ENCODE assay signal across 26 cellular contexts in genomic region chr21:45011426-45011825, GRCh38.
DNase-seq lines count a peak whose midpoint lies in the region; ATAC-seq, FAIRE-seq and TF ChIP-seq lines count a peak whose summit lies in the region.
"Had no signal": no experiment of that assay in that cellular context is flagged by ENCODE, and none has a peak within 500 bp of the region (broad histone marks: within the 10 kb centered on the region; RNA-seq: fewer than 3 reads in every experiment).

No MANE protein-coding gene starts in this region.

- no peaks in the 10 kb centered on the region for H3K9me2 ChIP-seq in SK-N-SH

- no peak for FAIRE-seq in kidney (lab: Jason Lieb, UNC)
- FAIRE-seq: GM19239, K562, pancreas had no signal

- H3K4me3 ChIP-seq in SK-N-SH (ENCODE audit: low read depth in 2 of 2, low read length in 1 of 2) = no peak overlapping the region
- H3K4me3 ChIP-seq in WERI-Rb-1 (ENCODE audit: low read depth, low read length) = no peak overlapping the region
- H3K4me3 ChIP-seq in kidney (ENCODE audit: low read length in 2 of 2) = no peak overlapping the region
- H3K4me3 ChIP-seq: gastrocnemius medialis, K562, MG63, pancreas had no signal

- no peak overlapping the region for H3K27ac Mint-ChIP-seq in activated naive CD4-positive, alpha-beta T cell treated with anti-CD3 and anti-CD28 coated beads, Interleukin-2, amount 10 ng/mL, durations not matched to agents 7 days and 5 days
- H3K27ac Mint-ChIP-seq: activated CD4-positive, alpha-beta T cell treated with anti-CD3 and anti-CD28 coated beads, Interleukin-2, amount 10 ng/mL, durations not matched to agents 7 days and 5 days; activated CD8-positive, alpha-beta memory T cell treated with anti-CD3 and anti-CD28 coated beads, Interleukin-2, amount 10 ng/mL, durations not matched to agents 7 days and 5 days; activated T-cell treated with anti-CD3 and anti-CD28 coated beads, Interleukin-2, amount 50 U/mL, for 72 hours; CD4-positive, alpha-beta memory T cell; dendritic cell treated with granulocyte-macrophage colony-stimulating factor and Interleukin-4, amounts not matched to agents 40 ng/mL and 50 ng/mL, for 4 days; naive thymus-derived CD8-positive, alpha-beta T cell had no signal

- TF ChIP-seq EP300 in SK-N-SH (IDR thresholded peaks at IDR 0.05; ENCODE audit: borderline replicate concordance in 1 of 2, low read depth in 1 of 2, low read length in 1 of 2) = no peak

- no peak for TF ChIP-seq RAD21 in SK-N-SH (IDR thresholded peaks at IDR 0.05; ENCODE audit: low read length)

- no peaks in the 10 kb centered on the region for H3K9me3 Mint-ChIP-seq in activated naive CD4-positive, alpha-beta T cell treated with anti-CD3 and anti-CD28 coated beads, Interleukin-2, amount 10 ng/mL, durations not matched to agents 7 days and 5 days
- H3K9me3 Mint-ChIP-seq: activated CD4-positive, alpha-beta T cell treated with anti-CD3 and anti-CD28 coated beads, Interleukin-2, amount 10 ng/mL, durations not matched to agents 7 days and 5 days; activated T-cell treated with anti-CD3 and anti-CD28 coated beads, Interleukin-2, amount 50 U/mL, for 72 hours; dendritic cell treated with granulocyte-macrophage colony-stimulating factor and Interleukin-4, amounts not matched to agents 40 ng/mL and 50 ng/mL, for 4 days had no signal

- H2AFZ ChIP-seq in SK-N-SH (ENCODE audit: low read depth) = no peak overlapping the region

- H3K79me2 ChIP-seq in SK-N-SH (ENCODE audit: insufficient read depth) = no peaks in the 10 kb centered on the region

- no peaks in the 10 kb centered on the region for H3K36me3 Mint-ChIP-seq in activated naive CD4-positive, alpha-beta T cell treated with anti-CD3 and anti-CD28 coated beads, Interleukin-2, amount 10 ng/mL, durations not matched to agents 7 days and 5 days
- H3K36me3 Mint-ChIP-seq: activated CD8-positive, alpha-beta memory T cell treated with anti-CD3 and anti-CD28 coated beads, Interleukin-2, amount 10 ng/mL, durations not matched to agents 7 days and 5 days; CD4-positive, alpha-beta memory T cell; naive thymus-derived CD8-positive, alpha-beta T cell had no signal

- H3K27ac ChIP-seq in SK-N-SH (ENCODE audit: low read depth in 2 of 2, low read length in 1 of 2) (peak overlapping the region in 1 of 2 experiments; percentile 70; a peak in 1 of 4 replicates), WERI-Rb-1 (peak overlapping the region; percentile 91), kidney (ENCODE audit: low read depth in 2 of 2, low read length in 2 of 2) (no peak overlapping the region)
- H3K27ac ChIP-seq: 22Rv1, gastrocnemius medialis, pancreas had no signal

- peak overlapping the region; percentile 66; the same call in 1 of the 2 replicates for H3K4me2 ChIP-seq in SK-N-SH

- peaks cover 83% of the 10 kb centered on the region for H3K27me3 Mint-ChIP-seq in activated naive CD4-positive, alpha-beta T cell treated with anti-CD3 and anti-CD28 coated beads, Interleukin-2, amount 10 ng/mL, durations not matched to agents 7 days and 5 days

- ATAC-seq in SK-N-SH treated with all-trans-retinoic acid at 6 μM for 48 hours = no peak
- no peak for ATAC-seq in HG03139 (IDR thresholded peaks at IDR 0.05; ENCODE audit: unreplicated experiment)
- ATAC-seq: activated CD8-positive, alpha-beta memory T cell treated with anti-CD3 and anti-CD28 coated beads, Interleukin-2, amount 10 ng/mL, durations not matched to agents 7 days and 5 days; activated T-cell treated with anti-CD3 and anti-CD28 coated beads, Interleukin-2, amount 50 U/mL, for 72 hours; naive thymus-derived CD8-positive, alpha-beta T cell had no signal

- H3K4me1 ChIP-seq in SK-N-SH (ENCODE audit: control insufficient read depth in 1 of 2, insufficient read depth in 2 of 2, low read depth in 1 of 2, low read length in 1 of 2) (peaks cover 0 to 18% of the 10 kb centered on the region in 2 experiments; a peak in 3 of 4 replicates), kidney (ENCODE audit: control insufficient read depth in 1 of 2, insufficient read depth in 1 of 2, low read depth in 1 of 2, low read length in 2 of 2) (peaks cover 0 to 2% of the 10 kb centered on the region in 2 donors)
- H3K4me1 ChIP-seq: pancreas had no signal

- H3F3A ChIP-seq in SK-N-SH (replicated peaks; ENCODE audit: insufficient read depth) = peaks cover 6% of the 10 kb centered on the region

- H3K36me3 ChIP-seq in SK-N-SH (replicated peaks in 1 of 2; ENCODE audit: control insufficient read depth in 1 of 2, insufficient read depth in 2 of 2, low read length in 1 of 2) (no peaks in the 10 kb centered on the region), WERI-Rb-1 (no peaks in the 10 kb centered on the region; the same call in 1 of the 2 replicates), kidney (ENCODE audit: control insufficient read depth in 1 of 2, insufficient read depth in 2 of 2, low read length in 2 of 2) (no peaks in the 10 kb centered on the region)
- H3K36me3 ChIP-seq: gastrocnemius medialis, MG63, pancreas had no signal

- CTCF ChIA-PET in SK-N-SH (lab: Yijun Ruan, JAX) = interaction anchor here (1.3 kb wide), 1 partner anchor 127 kb away, joined by 4 read pairs; no protein-coding TSS in a partner anchor
- CTCF ChIA-PET in activated naive CD4-positive, alpha-beta T cell treated with anti-CD3 and anti-CD28 coated beads, Interleukin-2, amount 10 ng/mL, durations not matched to agents 7 days and 5 days (lab: Charles Lee) = no interaction called here

- intact Hi-C loops in kidney (cut with DNase I) = no loop called here

- DNase-seq in SK-N-SH (no peak), WERI-Rb-1 (no peak), kidney (peak; percentile 58), retina (peak; percentile 26), NCI-H2081 treated with DMSO at 0.1 percent for 48 hours (lab: John Stamatoyannopoulos, UW) (no peak)
- no peak for DNase-seq in activated naive CD4-positive, alpha-beta T cell treated with anti-CD3 and anti-CD28 coated beads, Interleukin-2, amount 10 ng/mL, durations not matched to agents 7 days and 5 days
- DNase-seq: activated CD4-positive, alpha-beta T cell treated with anti-CD3 and anti-CD28 coated beads, Interleukin-2, amount 10 ng/mL, durations not matched to agents 7 days and 5 days; activated CD8-positive, alpha-beta memory T cell treated with anti-CD3 and anti-CD28 coated beads, Interleukin-2, amount 10 ng/mL, durations not matched to agents 7 days and 5 days; activated T-cell treated with anti-CD3 and anti-CD28 coated beads, Interleukin-2, amount 50 U/mL, for 72 hours; amygdala; CD4-positive, alpha-beta memory T cell; islet precursor cell; MG63; NCI-H1417 treated with DMSO at 0.1 percent for 48 hours; NCI-H446 treated with DMSO at 0.1 percent for 48 hours; OCI-M1; substantia nigra had no signal

- POLR2A ChIA-PET in SK-N-SH (lab: Yijun Ruan, JAX) = no interaction called here

- H3K9ac ChIP-seq in SK-N-SH (no peak overlapping the region), kidney (ENCODE audit: low read length in 2 of 2) (no peak overlapping the region)

- no peak for TF ChIP-seq CTCF in SK-N-SH (IDR thresholded peaks at IDR 0.05)
- TF ChIP-seq CTCF in WERI-Rb-1 (IDR thresholded peaks at IDR 0.05; ENCODE audit: low read depth, low read length) = no peak
- TF ChIP-seq CTCF in kidney (IDR thresholded peaks at IDR 0.05; ENCODE audit: borderline replicate concordance, extremely low read depth, insufficient read depth) = no peak

- no peaks in the 10 kb centered on the region for H3K4me1 Mint-ChIP-seq in activated naive CD4-positive, alpha-beta T cell treated with anti-CD3 and anti-CD28 coated beads, Interleukin-2, amount 10 ng/mL, durations not matched to agents 7 days and 5 days
- H3K4me1 Mint-ChIP-seq: activated CD4-positive, alpha-beta T cell treated with anti-CD3 and anti-CD28 coated beads, Interleukin-2, amount 10 ng/mL, durations not matched to agents 7 days and 5 days; CD4-positive, alpha-beta memory T cell had no signal

- H3K27me3 ChIP-seq in SK-N-SH (ENCODE audit: insufficient read depth) (no peaks in the 10 kb centered on the region), WERI-Rb-1 (ENCODE audit: insufficient read depth, low read depth, severe bottlenecking) (no peaks in the 10 kb centered on the region)
- H3K27me3 ChIP-seq: gastrocnemius medialis, MG63, pancreas had no signal

- H3K9me3 ChIP-seq in SK-N-SH (0 out of 2 replicates have a peak, but pooled peaks cover 5% of the 10 kb centered on the region), WERI-Rb-1 (ENCODE audit: severe bottlenecking) (peaks cover 5% of the 10 kb centered on the region), kidney (ENCODE audit: control insufficient read depth in 1 of 2, low read length in 2 of 2) (no peaks in the 10 kb centered on the region)
- H3K9me3 ChIP-seq: gastrocnemius medialis, pancreas had no signal

- WGBS in SK-N-SH (ENCODE audit: low lambda C conversion rate) = 98% methylated on average over 12 of the region's 18 CpGs

- no peak overlapping the region for H3K4me3 Mint-ChIP-seq in activated naive CD4-positive, alpha-beta T cell treated with anti-CD3 and anti-CD28 coated beads, Interleukin-2, amount 10 ng/mL, durations not matched to agents 7 days and 5 days
- H3K4me3 Mint-ChIP-seq: activated CD4-positive, alpha-beta T cell treated with anti-CD3 and anti-CD28 coated beads, Interleukin-2, amount 10 ng/mL, durations not matched to agents 7 days and 5 days; activated CD8-positive, alpha-beta memory T cell treated with anti-CD3 and anti-CD28 coated beads, Interleukin-2, amount 10 ng/mL, durations not matched to agents 7 days and 5 days; activated T-cell treated with anti-CD3 and anti-CD28 coated beads, Interleukin-2, amount 50 U/mL, for 72 hours; CD4-positive, alpha-beta memory T cell; dendritic cell treated with granulocyte-macrophage colony-stimulating factor and Interleukin-4, amounts not matched to agents 40 ng/mL and 50 ng/mL, for 4 days; naive thymus-derived CD8-positive, alpha-beta T cell had no signal

- no peaks in the 10 kb centered on the region for H4K20me1 ChIP-seq in SK-N-SH (ENCODE audit: insufficient read depth)

TF ChIP-seq in SK-N-SH, 30 proteins besides CTCF, POLR2A, EP300 and RAD21 (continues in another document):
- no peak for TF ChIP-seq MXI1 (IDR thresholded peaks at IDR 0.05; ENCODE audit: low read depth, low read length)
- TF ChIP-seq RFX5 (IDR thresholded peaks at IDR 0.05; ENCODE audit: low read length) = no peak
- no peak for TF ChIP-seq GATA2 (CRISPR knock-in tag; IDR thresholded peaks at IDR 0.05)
- no peak for TF ChIP-seq JUND (IDR thresholded peaks at IDR 0.05)
- no peak for TF ChIP-seq NFIC (IDR thresholded peaks at IDR 0.05; ENCODE audit: borderline replicate concordance)

TF ChIP-seq in SK-N-SH treated with all-trans-retinoic acid at 6 μM for 48 hours, 23 proteins besides CTCF, POLR2A, EP300 and RAD21 (continues in another document):
- no peak for TF ChIP-seq RARB (CRISPR knock-in tag; IDR thresholded peaks at IDR 0.05)
- no peak for TF ChIP-seq ZC3H10 (CRISPR knock-in tag; IDR thresholded peaks at IDR 0.05)
- no peak for TF ChIP-seq TOX (CRISPR knock-in tag; IDR thresholded peaks at IDR 0.05; ENCODE audit: borderline replicate concordance)

Comparison
In these comparisons a context has a peak if more than half of its experiments do, and no peak if none do; other contexts are left out.
1. DNase-seq: peak in kidney (single experiment) and retina (single experiment); none in SK-N-SH (single experiment), WERI-Rb-1 (single experiment), activated naive CD4-positive, alpha-beta T cell treated with anti-CD3 and anti-CD28 coated beads, Interleukin-2, amount 10 ng/mL, durations not matched to agents 7 days and 5 days (single experiment) and NCI-H2081 treated with DMSO at 0.1 percent for 48 hours (single experiment).